Comparison of ENCODE assay signal across 1 cellular context in the genomic region with DNA sequence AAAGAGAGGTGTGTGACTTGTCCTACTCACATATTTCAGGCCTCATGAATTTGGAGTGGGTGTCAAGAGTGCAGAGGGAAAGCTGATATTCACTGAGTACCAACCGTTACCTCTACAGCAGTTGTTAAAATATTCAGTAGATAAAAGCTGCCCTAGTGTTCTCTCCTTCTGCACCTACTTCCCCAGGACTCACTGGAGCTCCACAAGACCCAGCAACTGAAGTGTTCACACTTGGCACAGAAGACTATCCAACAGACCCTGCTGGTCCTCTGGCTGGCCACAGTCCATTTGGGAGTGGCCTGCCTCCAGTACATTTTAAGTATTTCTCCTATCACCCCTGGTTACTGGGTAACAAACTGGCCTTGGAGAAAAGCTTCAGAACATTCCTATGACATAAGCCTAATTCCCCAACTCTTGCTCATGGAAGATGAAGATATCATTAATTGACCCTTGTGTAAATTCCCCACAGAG.
TF ChIP-seq lines count a peak whose summit lies in the region.

No MANE protein-coding gene starts in this region.

TF ChIP-seq in IMR-90, 13 proteins besides CTCF, POLR2A, EP300 and RAD21 (continued from another document):
- TF ChIP-seq USF2 (IDR thresholded peaks at IDR 0.05; ENCODE audit: low read depth, low read length) (no peak), NFE2L2 (IDR thresholded peaks at IDR 0.05; ENCODE audit: low read depth, low read length) (no peak), SMC3 (IDR thresholded peaks at IDR 0.05; ENCODE audit: low read depth, low read length) (no peak)
- TF ChIP-seq, protein P1, sequence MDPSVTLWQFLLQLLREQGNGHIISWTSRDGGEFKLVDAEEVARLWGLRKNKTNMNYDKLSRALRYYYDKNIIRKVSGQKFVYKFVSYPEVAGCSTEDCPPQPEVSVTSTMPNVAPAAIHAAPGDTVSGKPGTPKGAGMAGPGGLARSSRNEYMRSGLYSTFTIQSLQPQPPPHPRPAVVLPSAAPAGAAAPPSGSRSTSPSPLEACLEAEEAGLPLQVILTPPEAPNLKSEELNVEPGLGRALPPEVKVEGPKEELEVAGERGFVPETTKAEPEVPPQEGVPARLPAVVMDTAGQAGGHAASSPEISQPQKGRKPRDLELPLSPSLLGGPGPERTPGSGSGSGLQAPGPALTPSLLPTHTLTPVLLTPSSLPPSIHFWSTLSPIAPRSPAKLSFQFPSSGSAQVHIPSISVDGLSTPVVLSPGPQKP (IDR thresholded peaks at IDR 0.05; ENCODE audit: borderline replicate concordance, low read depth, low read length), result no peak
